In the genomic region with DNA sequence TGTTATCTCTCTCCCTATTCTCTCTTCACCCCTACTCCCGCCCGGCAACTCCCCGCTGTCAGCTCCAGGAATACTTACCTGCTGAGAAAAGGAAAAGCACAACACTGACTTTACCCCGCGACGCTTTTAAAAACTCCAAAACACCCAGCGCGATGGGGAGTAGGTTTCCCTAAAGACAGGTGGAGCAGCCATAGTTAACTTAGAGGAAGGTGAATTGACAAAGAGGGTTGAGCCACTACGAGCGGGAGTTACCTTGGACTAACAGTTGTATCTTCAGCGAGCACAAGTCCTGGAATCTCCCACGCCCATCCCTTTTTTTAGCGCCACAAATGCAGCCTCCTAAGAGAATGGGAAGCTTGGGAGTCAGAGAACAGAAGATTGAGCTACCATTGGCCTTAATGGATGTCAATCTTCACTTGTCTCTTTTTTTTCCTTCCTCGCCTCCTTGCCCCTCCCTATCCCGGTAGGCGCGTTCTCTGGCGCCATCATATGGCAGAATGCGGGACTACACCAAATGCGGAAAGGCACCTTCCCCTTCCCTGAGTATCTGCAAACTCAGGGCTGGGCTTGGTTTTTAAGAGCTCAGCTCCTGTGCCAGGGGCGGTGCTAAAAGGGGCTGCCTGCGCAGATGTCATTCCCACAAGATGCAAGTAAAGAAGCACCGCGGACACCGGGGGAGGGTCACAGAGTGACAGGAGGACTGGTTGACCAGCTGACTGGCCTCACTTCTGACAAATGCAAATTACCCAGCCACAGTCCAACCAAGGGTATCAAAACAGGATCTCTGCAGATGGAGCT, we compare ENCODE assay signal across 8 cellular contexts. TPM values are rescaled to one million over a fixed set of nuclear protein-coding genes. Genes with fewer than 3 reads are reported as not detected.
DNase-seq lines count a peak whose midpoint lies in the region; TF ChIP-seq lines count a peak whose summit lies in the region.
"Not testable (repeated sequence)": the region's sequence is repeated elsewhere in the genome, so short reads cannot be mapped to it uniquely, and the experiment has no call there.

No MANE protein-coding gene starts in this region.

- H3K27me3 ChIP-seq in MG63; SJSA1 (replicated peaks): not testable (repeated sequence)
- peaks cover 7 to 11% (median 10%) of the 10 kb centered on the region in 5 donors for H3K27me3 ChIP-seq in subcutaneous abdominal adipose tissue (ENCODE audit: control insufficient read depth in 5 of 5, insufficient read depth in 4 of 5, low read length in 5 of 5)

- H3K4me3 ChIP-seq in HEK293 (ENCODE audit: low read depth, low read length): peak overlapping the region; percentile 26
- peak overlapping the region; percentile 42 for H3K4me3 ChIP-seq in MG63
- H3K4me3 ChIP-seq in SJSA1: not testable (repeated sequence)
- peak overlapping the region; percentile 33 to 55 (median 51) for H3K4me3 ChIP-seq in subcutaneous abdominal adipose tissue (ENCODE audit: low read depth in 1 of 5, low read length in 5 of 5)

- TF ChIP-seq CTCF in HEK293 (tag by site-specific recombination; IDR thresholded peaks at IDR 0.05): peak; percentile 82

- not testable (repeated sequence) for H3K27ac ChIP-seq in HEK293 (ENCODE audit: extremely low read depth, low read depth, low read length); SJSA1; subcutaneous abdominal adipose tissue (ENCODE audit: low read depth, low read length)

- not testable (repeated sequence) for H3K9me3 ChIP-seq in HEK293 (ENCODE audit: control insufficient read depth, insufficient read depth, low read depth, low read length); MG63; SJSA1 (replicated peaks); subcutaneous abdominal adipose tissue (ENCODE audit: control insufficient read depth in 5 of 5, low read length in 5 of 5)

- DNase-seq in GM03348 (ENCODE audit: low spot score): peak; percentile 89
- peak; percentile 62 for DNase-seq in MG63
- peak; percentile 77 to 88 for DNase-seq in SJSA1 (ENCODE audit: low read depth in 1 of 2, low spot score in 2 of 2)
- peak; percentile 82 for DNase-seq in activated naive CD4-positive, alpha-beta T cell treated with Interleukin-2 at 50 U/mL for 16 hours
- DNase-seq in glomerular endothelial cell (ENCODE audit: extremely low read depth, low read depth, low spot score): peak; percentile 80
- DNase-seq in non-pigmented ciliary epithelial cell (ENCODE audit: low read depth): peak; percentile 77

- CTCF ChIA-PET in HEK293 (lab: Yijun Ruan, JAX): interaction anchor here (0.6 to 1.8 kb wide), 42 partner anchors 9 to 1228 kb away, joined by 3 to 11 read pairs (median 4); no protein-coding TSS in a partner anchor

- not testable (repeated sequence) for H3K4me1 ChIP-seq in HEK293 (ENCODE audit: control insufficient read depth, insufficient read depth, low read length); SJSA1 (replicated peaks); subcutaneous abdominal adipose tissue (ENCODE audit: control insufficient read depth in 5 of 5, insufficient read depth in 5 of 5, low read length in 5 of 5)

- H3K9ac ChIP-seq in subcutaneous abdominal adipose tissue (ENCODE audit: low read length in 5 of 5): not testable (repeated sequence)

- POLR2A ChIA-PET in HEK293 (lab: Yijun Ruan, JAX): interaction anchor here (1.5 kb wide), 1 partner anchor 49 kb away, joined by 10 read pairs; a partner anchor contains a TSS

- H3K36me3 ChIP-seq in HEK293 (ENCODE audit: control insufficient read depth in 2 of 2, insufficient read depth in 1 of 2, low read length in 2 of 2); MG63; SJSA1; subcutaneous abdominal adipose tissue (ENCODE audit: control insufficient read depth in 5 of 5, insufficient read depth in 5 of 5, low read length in 5 of 5): not testable (repeated sequence)

TF ChIP-seq in HEK293, 187 proteins besides CTCF, POLR2A, EP300 and RAD21 (continues in another document):
- TF ChIP-seq ZNF335 (tag by site-specific recombination; conservative IDR thresholded peaks at IDR 0.05) (0 out of 2 replicates have a peak, but pooled peaks have one; percentile 21), ZNF76 (tag by site-specific recombination; IDR thresholded peaks at IDR 0.05; ENCODE audit: borderline replicate concordance, low read depth) (0 out of 2 replicates have a peak, but pooled peaks have one; percentile 24), IKZF3 (tag by site-specific recombination; IDR thresholded peaks at IDR 0.05) (peak; percentile 68; the same call in 1 of the 2 replicates), ZNF350 (tag by site-specific recombination; IDR thresholded peaks at IDR 0.05) (peak; percentile 83), SP3 (tag by site-specific recombination; IDR thresholded peaks at IDR 0.05) (peak; percentile 50), SP2 (tag by site-specific recombination; IDR thresholded peaks at IDR 0.05) (peak; percentile 70), ZNF654 (tag by site-specific recombination; IDR thresholded peaks at IDR 0.05; ENCODE audit: low read depth) (peak; percentile 95)
- TF ChIP-seq, protein P1, sequence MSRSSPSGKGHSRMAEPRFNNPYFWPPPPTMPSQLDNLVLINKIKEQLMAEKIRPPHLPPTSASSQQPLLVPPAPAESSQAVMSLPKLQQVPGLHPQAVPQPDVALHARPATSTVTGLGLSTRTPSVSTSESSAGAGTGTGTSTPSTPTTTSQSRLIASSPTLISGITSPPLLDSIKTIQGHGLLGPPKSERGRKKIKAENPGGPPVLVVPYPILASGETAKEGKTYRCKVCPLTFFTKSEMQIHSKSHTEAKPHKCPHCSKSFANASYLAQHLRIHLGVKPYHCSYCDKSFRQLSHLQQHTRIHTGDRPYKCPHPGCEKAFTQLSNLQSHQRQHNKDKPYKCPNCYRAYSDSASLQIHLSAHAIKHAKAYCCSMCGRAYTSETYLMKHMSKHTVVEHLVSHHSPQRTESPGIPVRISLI (tag by site-specific recombination; IDR thresholded peaks at IDR 0.05): peak; percentile 98
- TF ChIP-seq, protein P2, sequence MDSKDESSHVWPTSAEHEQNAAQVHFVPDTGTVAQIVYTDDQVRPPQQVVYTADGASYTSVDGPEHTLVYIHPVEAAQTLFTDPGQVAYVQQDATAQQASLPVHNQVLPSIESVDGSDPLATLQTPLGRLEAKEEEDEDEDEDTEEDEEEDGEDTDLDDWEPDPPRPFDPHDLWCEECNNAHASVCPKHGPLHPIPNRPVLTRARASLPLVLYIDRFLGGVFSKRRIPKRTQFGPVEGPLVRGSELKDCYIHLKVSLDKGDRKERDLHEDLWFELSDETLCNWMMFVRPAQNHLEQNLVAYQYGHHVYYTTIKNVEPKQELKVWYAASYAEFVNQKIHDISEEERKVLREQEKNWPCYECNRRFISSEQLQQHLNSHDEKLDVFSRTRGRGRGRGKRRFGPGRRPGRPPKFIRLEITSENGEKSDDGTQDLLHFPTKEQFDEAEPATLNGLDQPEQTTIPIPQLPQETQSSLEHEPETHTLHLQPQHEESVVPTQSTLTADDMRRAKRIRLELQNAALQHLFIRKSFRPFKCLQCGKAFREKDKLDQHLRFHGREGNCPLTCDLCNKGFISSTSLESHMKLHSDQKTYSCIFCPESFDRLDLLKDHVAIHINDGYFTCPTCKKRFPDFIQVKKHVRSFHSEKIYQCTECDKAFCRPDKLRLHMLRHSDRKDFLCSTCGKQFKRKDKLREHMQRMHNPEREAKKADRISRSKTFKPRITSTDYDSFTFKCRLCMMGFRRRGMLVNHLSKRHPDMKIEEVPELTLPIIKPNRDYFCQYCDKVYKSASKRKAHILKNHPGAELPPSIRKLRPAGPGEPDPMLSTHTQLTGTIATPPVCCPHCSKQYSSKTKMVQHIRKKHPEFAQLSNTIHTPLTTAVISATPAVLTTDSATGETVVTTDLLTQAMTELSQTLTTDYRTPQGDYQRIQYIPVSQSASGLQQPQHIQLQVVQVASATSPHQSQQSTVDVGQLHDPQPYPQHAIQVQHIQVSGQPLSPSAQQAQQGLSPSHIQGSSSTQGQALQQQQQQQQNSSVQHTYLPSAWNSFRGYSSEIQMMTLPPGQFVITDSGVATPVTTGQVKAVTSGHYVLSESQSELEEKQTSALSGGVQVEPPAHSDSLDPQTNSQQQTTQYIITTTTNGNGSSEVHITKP (tag by site-specific recombination; IDR thresholded peaks at IDR 0.05): peak; percentile 65
- TF ChIP-seq, protein P3, sequence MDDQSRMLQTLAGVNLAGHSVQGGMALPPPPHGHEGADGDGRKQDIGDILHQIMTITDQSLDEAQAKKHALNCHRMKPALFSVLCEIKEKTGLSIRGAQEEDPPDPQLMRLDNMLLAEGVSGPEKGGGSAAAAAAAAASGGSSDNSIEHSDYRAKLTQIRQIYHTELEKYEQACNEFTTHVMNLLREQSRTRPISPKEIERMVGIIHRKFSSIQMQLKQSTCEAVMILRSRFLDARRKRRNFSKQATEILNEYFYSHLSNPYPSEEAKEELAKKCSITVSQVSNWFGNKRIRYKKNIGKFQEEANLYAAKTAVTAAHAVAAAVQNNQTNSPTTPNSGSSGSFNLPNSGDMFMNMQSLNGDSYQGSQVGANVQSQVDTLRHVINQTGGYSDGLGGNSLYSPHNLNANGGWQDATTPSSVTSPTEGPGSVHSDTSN (CRISPR knock-in tag; IDR thresholded peaks at IDR 0.05): peak; percentile 82

RNA-seq across cellular contexts. Expression of a gene that starts 27.8 kb away (rescaled TPM):
- total RNA-seq in MG63 (2014; rRNA removed; shearing (Covaris generic); ENCODE audit: low replicate concordance): not detected in 2 replicates
- not detected in 2 replicates for total RNA-seq in SJSA1 (2014; rRNA removed; shearing (Covaris generic))
- not detected in 2 replicates for total RNA-seq in glomerular endothelial cell

RNA-seq across cellular contexts. Expression of a gene that starts 48.7 kb away (rescaled TPM):
- total RNA-seq in MG63 (2014; rRNA removed; shearing (Covaris generic); ENCODE audit: low replicate concordance): 13.3 and 22.9 TPM in 2 replicates
- total RNA-seq in SJSA1 (2014; rRNA removed; shearing (Covaris generic)): 59.0 and 69.5 TPM in 2 replicates
- total RNA-seq in glomerular endothelial cell: 2.2 and 5.6 TPM in 2 replicates
